1 cellular context compared by ENCODE assay signal in the genomic region with DNA sequence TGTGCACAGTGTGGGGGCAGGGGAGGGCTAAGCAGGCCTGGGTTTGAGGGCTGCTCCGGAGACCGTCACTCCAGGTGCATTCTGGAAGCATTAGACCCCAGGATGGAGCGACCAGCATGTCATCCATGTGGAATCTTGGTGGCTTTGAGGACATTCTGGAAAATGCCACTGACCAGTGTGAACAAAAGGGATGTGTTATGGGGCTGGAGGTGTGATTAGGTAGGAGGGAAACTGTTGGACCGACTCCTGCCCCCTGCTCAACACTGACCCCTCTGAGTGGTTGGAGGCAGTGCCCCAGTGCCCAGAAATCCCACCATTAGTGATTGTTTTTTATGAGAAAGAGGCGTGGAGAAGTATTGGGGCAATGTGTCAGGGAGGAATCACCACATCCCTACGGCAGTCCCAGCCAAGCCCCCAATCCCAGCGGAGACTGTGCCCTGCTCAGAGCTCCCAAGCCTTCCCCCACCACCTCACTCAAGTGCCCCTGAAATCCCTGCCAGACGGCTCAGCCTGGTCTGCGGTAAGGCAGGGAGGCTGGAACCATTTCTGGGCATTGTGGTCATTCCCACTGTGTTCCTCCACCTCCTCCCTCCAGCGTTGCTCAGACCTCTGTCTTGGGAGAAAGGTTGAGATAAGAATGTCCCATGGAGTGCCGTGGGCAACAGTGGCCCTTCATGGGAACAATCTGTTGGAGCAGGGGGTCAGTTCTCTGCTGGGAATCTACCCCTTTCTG.
TF ChIP-seq lines count a peak whose summit lies in the region.

No MANE protein-coding gene starts in this region.

TF ChIP-seq in H1, 55 proteins besides CTCF, POLR2A, EP300 and RAD21:
- TF ChIP-seq SIRT6 (IDR thresholded peaks at IDR 0.05; ENCODE audit: low read length) (no peak), KDM4A (IDR thresholded peaks at IDR 0.05; ENCODE audit: low read depth, low read length, severe bottlenecking) (no peak), NRF1 (IDR thresholded peaks at IDR 0.05; ENCODE audit: low read depth, low read length) (no peak), RBBP5 (IDR thresholded peaks at IDR 0.05; ENCODE audit: borderline replicate concordance, low read depth, low read length) (no peak), TBP (IDR thresholded peaks at IDR 0.05; ENCODE audit: low read depth, low read length) (no peak), PHF8 (conservative IDR thresholded peaks at IDR 0.05; ENCODE audit: low read depth, low read length) (no peak), SUZ12 (IDR thresholded peaks at IDR 0.05; ENCODE audit: low read length) (no peak), HDAC2 (IDR thresholded peaks at IDR 0.05; ENCODE audit: borderline replicate concordance in 1 of 2, low read depth in 2 of 2, low read length in 2 of 2) (no peak), FOSL1 (IDR thresholded peaks at IDR 0.05; ENCODE audit: insufficient read depth, low read depth, low read length) (no peak), GABPA (IDR thresholded peaks at IDR 0.05; ENCODE audit: borderline replicate concordance, insufficient read depth, low read length) (no peak), RNF2 (IDR thresholded peaks at IDR 0.05; ENCODE audit: borderline replicate concordance, low read depth, low read length, missing control alignments, poor library complexity, severe bottlenecking) (no peak), HDAC6 (IDR thresholded peaks at IDR 0.05; ENCODE audit: low read depth, low read length) (no peak), SP4 (IDR thresholded peaks at IDR 0.05; ENCODE audit: low read length) (no peak), EZH2 (IDR thresholded peaks at IDR 0.05; ENCODE audit: low read depth, low read length, severe bottlenecking) (no peak)
- TF ChIP-seq, protein P1, sequence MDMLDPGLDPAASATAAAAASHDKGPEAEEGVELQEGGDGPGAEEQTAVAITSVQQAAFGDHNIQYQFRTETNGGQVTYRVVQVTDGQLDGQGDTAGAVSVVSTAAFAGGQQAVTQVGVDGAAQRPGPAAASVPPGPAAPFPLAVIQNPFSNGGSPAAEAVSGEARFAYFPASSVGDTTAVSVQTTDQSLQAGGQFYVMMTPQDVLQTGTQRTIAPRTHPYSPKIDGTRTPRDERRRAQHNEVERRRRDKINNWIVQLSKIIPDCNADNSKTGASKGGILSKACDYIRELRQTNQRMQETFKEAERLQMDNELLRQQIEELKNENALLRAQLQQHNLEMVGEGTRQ (IDR thresholded peaks at IDR 0.05; ENCODE audit: low read length) = no peak
